In the genomic region with DNA sequence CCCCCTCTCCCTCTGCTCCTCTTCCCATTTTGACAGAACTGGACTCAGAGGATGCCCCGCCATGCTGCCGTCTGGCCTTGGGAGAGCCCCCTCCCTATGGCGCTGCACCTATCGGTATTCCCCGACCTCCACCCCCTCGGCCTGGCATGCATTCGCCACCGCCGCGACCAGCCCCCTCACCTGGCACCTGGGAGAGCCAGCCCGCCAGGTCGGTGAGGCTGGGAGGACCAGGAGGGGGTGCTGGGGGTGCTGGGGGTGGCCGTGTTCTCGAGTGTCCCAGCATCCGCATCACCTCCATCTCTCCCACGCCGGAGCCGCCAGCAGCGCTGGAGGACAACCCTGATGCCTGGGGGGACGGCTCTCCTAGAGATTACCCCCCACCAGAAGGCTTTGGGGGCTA, we compare ENCODE assay signal across 10 cellular contexts. TPM values are rescaled to one million over a fixed set of nuclear protein-coding genes. Genes with fewer than 3 reads are reported as not detected.
A peak's percentile ranks its signal among the peaks of the same experiment; 100 is the strongest.
DNase-seq lines count a peak whose midpoint lies in the region; ATAC-seq and TF ChIP-seq lines count a peak whose summit lies in the region.
"Had no signal": no experiment of that assay in that cellular context is flagged by ENCODE, and none has a peak within 500 bp of the region (broad histone marks: within the 10 kb centered on the region; RNA-seq: fewer than 3 reads in every experiment).

No MANE protein-coding gene starts in this region.

- no peak overlapping the region for H3K9ac ChIP-seq in HUES48 (ENCODE audit: low read depth, low read length)
- H3K9ac ChIP-seq in mesenchymal stem cell (ENCODE audit: low read length): peak overlapping the region; percentile 98
- peak overlapping the region; percentile 91 to 99 for H3K9ac ChIP-seq in stomach smooth muscle (ENCODE audit: low read length in 2 of 2)

- no peak overlapping the region for H2AFZ ChIP-seq in mesenchymal stem cell (ENCODE audit: low read depth, low read length)

- H3K27me3 ChIP-seq in HUES48 (ENCODE audit: control insufficient read depth, insufficient read depth, low read length) (0 out of 2 replicates have a peak, but pooled peaks cover 4% of the 10 kb centered on the region), mesenchymal stem cell (ENCODE audit: control insufficient read depth in 1 of 2, insufficient read depth in 1 of 2, low read length in 2 of 2) (no peaks in the 10 kb centered on the region), stomach smooth muscle (ENCODE audit: control insufficient read depth in 1 of 2, insufficient read depth in 2 of 2, low read length in 2 of 2) (no peaks in the 10 kb centered on the region)

- H3K9me3 ChIP-seq in HUES48 (ENCODE audit: control insufficient read depth, insufficient read depth, low read length) (no peaks in the 10 kb centered on the region), mesenchymal stem cell (ENCODE audit: control insufficient read depth, low read length) (no peaks in the 10 kb centered on the region), stomach smooth muscle (ENCODE audit: control insufficient read depth in 2 of 2, low read length in 2 of 2) (no peaks in the 10 kb centered on the region)
- H3K9me3 ChIP-seq: left lung had no signal

- H3K27ac ChIP-seq in HUES48 (ENCODE audit: low read depth, low read length) (no peak overlapping the region), mesenchymal stem cell (ENCODE audit: low read length, poor library complexity, severe bottlenecking) (no peak overlapping the region), stomach smooth muscle (ENCODE audit: low read length) (peak overlapping the region; percentile 99)

- no peak overlapping the region for H3K4me2 ChIP-seq in mesenchymal stem cell (ENCODE audit: low read length, poor library complexity, severe bottlenecking)

- in situ Hi-C loops in astrocyte of the cerebellum (cut with HindIII; ENCODE audit: low sequenced_read_pairs): loop anchor here (5.0 kb wide), 1 partner anchor 48 kb away; no protein-coding TSS in a partner anchor

- H3K14ac ChIP-seq in mesenchymal stem cell (ENCODE audit: low read length in 2 of 2): no peak overlapping the region

- H3K4me1 ChIP-seq in HUES48 (ENCODE audit: control insufficient read depth, insufficient read depth, low read length): no peaks in the 10 kb centered on the region
- peaks cover 33% of the 10 kb centered on the region for H3K4me1 ChIP-seq in mesenchymal stem cell (ENCODE audit: control insufficient read depth, insufficient read depth, low read depth, low read length)
- peaks cover 39% of the 10 kb centered on the region for H3K4me1 ChIP-seq in stomach smooth muscle (ENCODE audit: control insufficient read depth, insufficient read depth, low read length)

- H3K36me3 ChIP-seq in HUES48 (ENCODE audit: control insufficient read depth, insufficient read depth, low read length) (peaks cover 9% of the 10 kb centered on the region; the same call in 1 of the 2 replicates), mesenchymal stem cell (ENCODE audit: control insufficient read depth in 1 of 2, insufficient read depth in 2 of 2, low read depth in 1 of 2, low read length in 2 of 2) (peaks cover 31 to 47% of the 10 kb centered on the region in 2 experiments), stomach smooth muscle (ENCODE audit: control insufficient read depth in 2 of 2, insufficient read depth in 2 of 2, low read length in 2 of 2) (peaks cover 14 to 20% of the 10 kb centered on the region in 2 donors)
- H3K36me3 ChIP-seq: left lung had no signal

- H4K91ac ChIP-seq in mesenchymal stem cell (ENCODE audit: low read length): peak overlapping the region; percentile 85

- WGBS in mesenchymal stem cell: 82% methylated on average over 18 of the region's 20 CpGs

- peaks cover 12% of the 10 kb centered on the region for H3K79me1 ChIP-seq in mesenchymal stem cell (replicated peaks; ENCODE audit: low read length, poor library complexity, severe bottlenecking)

- H2BK12ac ChIP-seq in mesenchymal stem cell (ENCODE audit: low read length in 2 of 2): peak overlapping the region in 1 of 2 experiments; percentile 80

- no peak overlapping the region for H2AK5ac ChIP-seq in mesenchymal stem cell (ENCODE audit: low read length, severe bottlenecking)

- no peak overlapping the region for H2BK15ac ChIP-seq in mesenchymal stem cell (ENCODE audit: low read depth, poor library complexity, severe bottlenecking)

- H2BK120ac ChIP-seq in mesenchymal stem cell (ENCODE audit: low read depth, low read length): no peak overlapping the region

- peak overlapping the region; percentile 83; the same call in 1 of the 2 replicates for H3K4me3 ChIP-seq in HUES48 (ENCODE audit: low read depth, low read length)
- H3K4me3 ChIP-seq in astrocyte of the cerebellum (ENCODE audit: low read depth, low read length): peak overlapping the region; percentile 92
- H3K4me3 ChIP-seq in mesenchymal stem cell (ENCODE audit: insufficient read depth in 1 of 2, low read depth in 1 of 2, low read length in 2 of 2): peak overlapping the region in 1 of 2 experiments; percentile 89
- H3K4me3 ChIP-seq in stomach smooth muscle (ENCODE audit: low read length in 2 of 2): peak overlapping the region; percentile 55 to 80

- ATAC-seq in GM18870 (IDR thresholded peaks at IDR 0.05; ENCODE audit: unreplicated experiment): no peak
- ATAC-seq: left lung had no signal

- peak overlapping the region in 1 of 2 experiments; percentile 98 for H3K18ac ChIP-seq in mesenchymal stem cell (ENCODE audit: low read depth in 1 of 2, low read length in 2 of 2)

- no peak overlapping the region for H3K23ac ChIP-seq in mesenchymal stem cell (ENCODE audit: low read length in 2 of 2)

- TF ChIP-seq CTCF in astrocyte of the cerebellum (IDR thresholded peaks at IDR 0.05; ENCODE audit: low read depth, low read length, missing control alignments): no peak

- H2BK5ac ChIP-seq in mesenchymal stem cell (ENCODE audit: low read depth, low read length, poor library complexity, severe bottlenecking): no peak overlapping the region

- H4K8ac ChIP-seq in mesenchymal stem cell (ENCODE audit: low read length): no peak overlapping the region

- peak overlapping the region in 1 of 2 experiments; percentile 62 for H3K4ac ChIP-seq in mesenchymal stem cell (ENCODE audit: low read depth in 1 of 2, low read length in 2 of 2)

- DNase-seq in astrocyte of the cerebellum (ENCODE audit: low read depth) (no peak), mesenchymal stem cell (no peak), ureter (ENCODE audit: low spot score) (no peak), GM03348 (ENCODE audit: low spot score) (no peak)
- DNase-seq: activated CD4-positive, alpha-beta T cell treated with anti-CD3 and anti-CD28 coated beads, Interleukin-2, amount 10 ng/mL, durations not matched to agents 7 days and 5 days; MM.1S had no signal

RNA-seq across cellular contexts. Expression of gene NFATC4, which starts 1.5 kb away (rescaled TPM):
- 51.4 TPM for polyA plus RNA-seq in mesenchymal stem cell (2013, experiment 1 of 2)
- 48.4 TPM for polyA plus RNA-seq in mesenchymal stem cell (2013, experiment 2 of 2)
- total RNA-seq in ureter: 67.2 TPM
- total RNA-seq: activated CD4-positive, alpha-beta T cell treated with anti-CD3 and anti-CD28 coated beads, Interleukin-2, amount 10 ng/mL, durations not matched to agents 7 days and 5 days had no signal

RNA-seq across cellular contexts. Expression of gene NYNRIN, which starts 29.3 kb away (rescaled TPM):
- 13.6 TPM for polyA plus RNA-seq in mesenchymal stem cell (2013, experiment 1 of 2)
- 12.7 TPM for polyA plus RNA-seq in mesenchymal stem cell (2013, experiment 2 of 2)
- 32.7 TPM for total RNA-seq in ureter

RNA-seq across cellular contexts. Expression of gene RIPK3, which starts 29.7 kb away (rescaled TPM):
- 3.3 TPM for polyA plus RNA-seq in mesenchymal stem cell (2013, experiment 1 of 2)
- polyA plus RNA-seq in mesenchymal stem cell (2013, experiment 2 of 2): 2.8 TPM
- total RNA-seq in ureter: 22.4 TPM

RNA-seq across cellular contexts. Expression of gene ADCY4, which starts 34.6 kb away (rescaled TPM):
- 0.98 TPM for polyA plus RNA-seq in mesenchymal stem cell (2013, experiment 1 of 2)
- 0.86 TPM for polyA plus RNA-seq in mesenchymal stem cell (2013, experiment 2 of 2)
- total RNA-seq in ureter: 61.7 TPM

RNA-seq across cellular contexts. Expression of gene LTB4R, which starts 58.2 kb away (rescaled TPM):
- polyA plus RNA-seq in mesenchymal stem cell (2013, experiment 1 of 2): 2.9 TPM
- 2.6 TPM for polyA plus RNA-seq in mesenchymal stem cell (2013, experiment 2 of 2)
- total RNA-seq in ureter: 9.6 TPM
